Comparison of ENCODE assay signal across 8 cellular contexts in the genomic region with DNA sequence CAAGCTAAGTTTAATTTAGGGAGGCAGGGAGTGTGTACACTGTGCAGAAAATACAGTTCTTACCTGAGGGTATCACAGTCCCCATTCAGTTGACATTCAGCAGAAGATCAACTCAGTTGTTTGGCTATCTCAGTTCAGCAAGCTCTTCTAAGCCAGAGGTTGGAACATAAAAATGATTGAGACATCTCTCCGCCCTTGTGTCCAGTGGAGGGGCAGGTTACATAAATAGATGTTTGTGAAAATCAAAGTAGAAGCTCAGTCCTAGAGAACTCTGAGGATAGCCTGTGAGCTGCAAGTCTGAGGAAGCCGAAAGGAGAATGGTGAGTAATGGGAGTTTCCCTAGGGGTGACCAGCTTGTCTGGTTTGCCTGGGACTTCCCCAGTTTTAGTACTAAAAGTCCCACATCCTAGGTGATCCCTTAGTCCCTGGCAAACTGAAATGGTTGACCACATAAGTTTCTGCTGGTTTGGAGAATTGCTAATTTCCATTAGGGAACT.
A peak's percentile ranks its signal among the peaks of the same experiment; 100 is the strongest.
DNase-seq lines count a peak whose midpoint lies in the region; ATAC-seq and TF ChIP-seq lines count a peak whose summit lies in the region.
"Had no signal": no experiment of that assay in that cellular context is flagged by ENCODE, and none has a peak within 500 bp of the region (broad histone marks: within the 10 kb centered on the region; RNA-seq: fewer than 3 reads in every experiment).

No MANE protein-coding gene starts in this region.

- H3K4ac ChIP-seq in H9 (ENCODE audit: low read depth, low read length): no peak overlapping the region

- no peak overlapping the region for H3K27ac Mint-ChIP-seq in natural killer cell
- no peak overlapping the region for H3K27ac Mint-ChIP-seq in H9
- no peak overlapping the region for H3K27ac Mint-ChIP-seq in CD8-positive, alpha-beta T cell

- H3K36me3 ChIP-seq in GM23248 (ENCODE audit: low read depth) (no peaks in the 10 kb centered on the region), OCI-LY3 (replicated peaks; ENCODE audit: low read depth, low read length) (no peaks in the 10 kb centered on the region)
- no peaks in the 10 kb centered on the region for H3K36me3 ChIP-seq in CD8-positive, alpha-beta T cell (ENCODE audit: insufficient read depth, low read length)

- no peaks in the 10 kb centered on the region; the same call in 1 of the 2 replicates for H3K9me2 ChIP-seq in GM23248 (ENCODE audit: insufficient read depth)

- H3K4me2 ChIP-seq in GM23248 (ENCODE audit: unreplicated experiment): no peak overlapping the region
- peak overlapping the region; percentile 78 for H3K4me2 ChIP-seq in OCI-LY3 (ENCODE audit: low read length)
- no peak overlapping the region for H3K4me2 ChIP-seq in H9 (ENCODE audit: insufficient read depth, insufficient read length, low read length)

- H3F3A ChIP-seq in GM23248 (ENCODE audit: insufficient read depth): no peaks in the 10 kb centered on the region

- POLR2A ChIA-PET in CD8-positive, alpha-beta T cell (lab: Charles Lee): interaction anchor here (0.5 to 1.2 kb wide), 4 partner anchors 11 to 251 kb away, joined by 3 read pairs; no protein-coding TSS in a partner anchor

- in situ Hi-C loops in GM23248 (cut with MboI): no loop called here

- H3K27me3 Mint-ChIP-seq in natural killer cell (ENCODE audit: low read depth in 2 of 2): peaks cover 0 to 37% of the 10 kb centered on the region in 2 donors
- no peaks in the 10 kb centered on the region for H3K27me3 Mint-ChIP-seq in H9 (ENCODE audit: low read depth)
- H3K27me3 Mint-ChIP-seq in CD8-positive, alpha-beta T cell (ENCODE audit: low read depth): no peaks in the 10 kb centered on the region

- H3K79me2 ChIP-seq in GM23248 (ENCODE audit: insufficient read depth) (no peaks in the 10 kb centered on the region), OCI-LY3 (ENCODE audit: low read length) (no peaks in the 10 kb centered on the region), H9 (ENCODE audit: insufficient read depth, low read length) (no peaks in the 10 kb centered on the region)

- no peak overlapping the region for H2BK15ac ChIP-seq in H9 (ENCODE audit: low read depth, low read length)

- H3K27me3 ChIP-seq in GM23248 (replicated peaks; ENCODE audit: insufficient read depth) (no peaks in the 10 kb centered on the region), OCI-LY3 (ENCODE audit: low read depth, low read length) (no peaks in the 10 kb centered on the region), H9 (ENCODE audit: insufficient read depth, low read length) (no peaks in the 10 kb centered on the region)
- H3K27me3 ChIP-seq in CD8-positive, alpha-beta T cell (ENCODE audit: insufficient read depth, low read length): no peaks in the 10 kb centered on the region

- H3K4me1 Mint-ChIP-seq in natural killer cell (peaks cover 5 to 12% of the 10 kb centered on the region in 2 donors), H9 (peaks cover 0 to 4% of the 10 kb centered on the region in 2 experiments; a peak in 2 of 4 replicates)
- peaks cover 2% of the 10 kb centered on the region for H3K4me1 Mint-ChIP-seq in CD8-positive, alpha-beta T cell (ENCODE audit: low read depth)

- H2BK20ac ChIP-seq in H9 (ENCODE audit: low read depth, low read length, poor library complexity, severe bottlenecking): no peak overlapping the region

- no peak overlapping the region for H3K23ac ChIP-seq in H9 (ENCODE audit: insufficient read length, low read depth, low read length)

- ATAC-seq in GM18868 (IDR thresholded peaks at IDR 0.05; ENCODE audit: unreplicated experiment) (peak; percentile 95), natural killer cell (peak; percentile 57 to 77 (median 72))
- no peak for ATAC-seq in CD8-positive, alpha-beta T cell

- 74 to 88% methylated on average over 2 of the region's 2 CpGs for WGBS in GM23248 (ENCODE audit: low coverage in 1 of 2, low lambda C conversion rate in 2 of 2, missing lambda C conversion rate in 2 of 2), 2 experiments
- no CpG with 5 or more reads among the region's 2 CpGs for WGBS in H9 (ENCODE audit: extremely low coverage, insufficient read length, low lambda C conversion rate)

- intact Hi-C loops in natural killer cell (cut with micrococcal nuclease): loop anchor here (10.0 kb wide), 1 partner anchor 415 kb away; no protein-coding TSS in a partner anchor
- intact Hi-C loops in CD8-positive, alpha-beta T cell (cut with DNase I, micrococcal nuclease): no loop called here

- DNase-seq in GM23248: peak; percentile 19
- no peak for DNase-seq in natural killer cell
- DNase-seq in H9: no peak
- DNase-seq in CD8-positive, alpha-beta T cell: no peak
- no peak for DNase-seq in NCI-H1105 treated with DMSO at 0.1 percent for 48 hours (lab: John Stamatoyannopoulos, UW)
- DNase-seq: NCI-H1417 had no signal

- CTCF ChIA-PET in CD8-positive, alpha-beta T cell (lab: Charles Lee): interaction anchor here (1.0 kb wide), 1 partner anchor 9 kb away, joined by 3 read pairs; no protein-coding TSS in a partner anchor

- H3K4me1 ChIP-seq in GM23248 (ENCODE audit: insufficient read depth): no peaks in the 10 kb centered on the region
- H3K4me1 ChIP-seq in OCI-LY3 (ENCODE audit: low read length): peaks cover 30% of the 10 kb centered on the region
- no peaks in the 10 kb centered on the region for H3K4me1 ChIP-seq in H9 (ENCODE audit: insufficient read depth, low read length)
- H3K4me1 ChIP-seq in CD8-positive, alpha-beta T cell (ENCODE audit: insufficient read depth, low read length): no peaks in the 10 kb centered on the region

- H2BK12ac ChIP-seq in H9 (ENCODE audit: insufficient read length, low read depth, low read length): no peak overlapping the region

- H4K91ac ChIP-seq in H9 (ENCODE audit: insufficient read length, low read depth, low read length): no peak overlapping the region

- H3K18ac ChIP-seq in H9 (ENCODE audit: insufficient read length, low read depth, low read length): no peak overlapping the region

- no peak overlapping the region for H4K8ac ChIP-seq in H9 (replicated peaks; ENCODE audit: insufficient read length, low read depth, low read length)

- no peak overlapping the region for H2AK5ac ChIP-seq in H9 (ENCODE audit: insufficient read length, low read length)

- H3K23me2 ChIP-seq in H9 (ENCODE audit: insufficient read length, low read depth, low read length, poor library complexity, severe bottlenecking): no peaks in the 10 kb centered on the region

- no peaks in the 10 kb centered on the region for H3K79me1 ChIP-seq in H9 (ENCODE audit: insufficient read depth, low read depth, low read length, poor library complexity, severe bottlenecking)

- H2BK5ac ChIP-seq in H9 (ENCODE audit: insufficient read length, low read length): no peak overlapping the region

- H3K27ac ChIP-seq in GM23248 (no peak overlapping the region), OCI-LY3 (ENCODE audit: low read length) (peak overlapping the region; percentile 68), H9 (ENCODE audit: insufficient read length, low read depth, low read length) (no peak overlapping the region)
- H3K27ac ChIP-seq in CD8-positive, alpha-beta T cell (ENCODE audit: low read depth, low read length): no peak overlapping the region

- H3K14ac ChIP-seq in H9 (ENCODE audit: insufficient read depth, low read length): no peak overlapping the region

- H3K9ac ChIP-seq in GM23248 (no peak overlapping the region), OCI-LY3 (ENCODE audit: low read length) (peak overlapping the region; percentile 45; the same call in 1 of the 2 replicates), H9 (ENCODE audit: extremely low read depth, insufficient read length, low read length) (no peak overlapping the region)

- H3K36me3 Mint-ChIP-seq in natural killer cell: no peaks in the 10 kb centered on the region
- H3K36me3 Mint-ChIP-seq in H9 (ENCODE audit: insufficient read depth in 1 of 3, low read depth in 3 of 3): no peaks in the 10 kb centered on the region
- H3K36me3 Mint-ChIP-seq in CD8-positive, alpha-beta T cell: no peaks in the 10 kb centered on the region

- no peak overlapping the region for H2BK120ac ChIP-seq in H9 (ENCODE audit: low read depth, low read length, poor library complexity, severe bottlenecking)

- H3K4me3 Mint-ChIP-seq in natural killer cell (no peak overlapping the region), H9 (no peak overlapping the region)
- no peak overlapping the region for H3K4me3 Mint-ChIP-seq in CD8-positive, alpha-beta T cell

- H3K9me3 Mint-ChIP-seq in natural killer cell (no peaks in the 10 kb centered on the region), H9 (no peaks in the 10 kb centered on the region)
- no peaks in the 10 kb centered on the region for H3K9me3 Mint-ChIP-seq in CD8-positive, alpha-beta T cell

- no peak overlapping the region for H3K56ac ChIP-seq in H9 (ENCODE audit: insufficient read length, low read depth, low read length)

- no peak overlapping the region for H2AFZ ChIP-seq in GM23248
- H2AFZ ChIP-seq in OCI-LY3 (ENCODE audit: low read depth, low read length): no peak overlapping the region
- no peak overlapping the region for H2AFZ ChIP-seq in H9 (ENCODE audit: low read length)

- no peak overlapping the region for H3T11ph ChIP-seq in H9 (ENCODE audit: low read length)

- H3K4me3 ChIP-seq in GM23248: no peak overlapping the region
- H3K4me3 ChIP-seq in OCI-LY3 (ENCODE audit: low read length): peak overlapping the region; percentile 58
- no peak overlapping the region for H3K4me3 ChIP-seq in CD8-positive, alpha-beta T cell (ENCODE audit: low read depth, low read length)

- TF ChIP-seq CTCF in OCI-LY3 (IDR thresholded peaks at IDR 0.05; ENCODE audit: low read depth, low read length) (no peak), natural killer cell (IDR thresholded peaks at IDR 0.05) (no peak), H9 (conservative IDR thresholded peaks at IDR 0.05) (no peak)
- TF ChIP-seq CTCF in CD8-positive, alpha-beta T cell (IDR thresholded peaks at IDR 0.05): no peak

- no peak overlapping the region for H4K5ac ChIP-seq in H9 (ENCODE audit: insufficient read length, low read depth, low read length)

- H4K20me1 ChIP-seq in GM23248 (ENCODE audit: insufficient read depth): no peaks in the 10 kb centered on the region
- H4K20me1 ChIP-seq in OCI-LY3 (ENCODE audit: insufficient read depth, low read length): no peaks in the 10 kb centered on the region
- no peaks in the 10 kb centered on the region for H4K20me1 ChIP-seq in H9 (ENCODE audit: control insufficient read depth, insufficient read depth, insufficient read length)

- H3K9me3 ChIP-seq in GM23248 (ENCODE audit: low read depth) (no peaks in the 10 kb centered on the region), OCI-LY3 (ENCODE audit: insufficient read depth, low read length) (no peaks in the 10 kb centered on the region), H9 (ENCODE audit: control insufficient read depth, low read depth, low read length) (no peaks in the 10 kb centered on the region)
- H3K9me3 ChIP-seq in CD8-positive, alpha-beta T cell (ENCODE audit: low read length): no peaks in the 10 kb centered on the region
